ENCODE assay signal across 1 cellular context in genomic region chr6:37459981-37460800, GRCh38.
TF ChIP-seq lines count a peak whose summit lies in the region.

No MANE protein-coding gene starts in this region.

TF ChIP-seq in K562, 482 proteins besides CTCF, POLR2A, EP300 and RAD21 (continued from another document and continues in another):
- TF ChIP-seq, protein P1, sequence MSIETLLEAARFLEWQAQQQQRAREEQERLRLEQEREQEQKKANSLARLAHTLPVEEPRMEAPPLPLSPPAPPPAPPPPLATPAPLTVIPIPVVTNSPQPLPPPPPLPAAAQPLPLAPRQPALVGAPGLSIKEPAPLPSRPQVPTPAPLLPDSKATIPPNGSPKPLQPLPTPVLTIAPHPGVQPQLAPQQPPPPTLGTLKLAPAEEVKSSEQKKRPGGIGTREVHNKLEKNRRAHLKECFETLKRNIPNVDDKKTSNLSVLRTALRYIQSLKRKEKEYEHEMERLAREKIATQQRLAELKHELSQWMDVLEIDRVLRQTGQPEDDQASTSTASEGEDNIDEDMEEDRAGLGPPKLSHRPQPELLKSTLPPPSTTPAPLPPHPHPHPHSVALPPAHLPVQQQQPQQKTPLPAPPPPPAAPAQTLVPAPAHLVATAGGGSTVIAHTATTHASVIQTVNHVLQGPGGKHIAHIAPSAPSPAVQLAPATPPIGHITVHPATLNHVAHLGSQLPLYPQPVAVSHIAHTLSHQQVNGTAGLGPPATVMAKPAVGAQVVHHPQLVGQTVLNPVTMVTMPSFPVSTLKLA (conservative IDR thresholded peaks at IDR 0.05): peak; percentile 22 to 65; a peak in 2 of 4 replicates
- TF ChIP-seq ZFP36 (IDR thresholded peaks at IDR 0.05; ENCODE audit: low read depth, low read length, partially characterized antibody): peak; percentile 30
- 0 out of 2 replicates have a peak, but pooled peaks have one; percentile 52 for TF ChIP-seq CCAR2 (IDR thresholded peaks at IDR 0.05; ENCODE audit: low read depth, low read length)
- peak; percentile 86 for TF ChIP-seq XRCC5 (IDR thresholded peaks at IDR 0.05; ENCODE audit: low read depth, low read length)
- no peak for TF ChIP-seq RBM22 (IDR thresholded peaks at IDR 0.05; ENCODE audit: low read depth, low read length, poor library complexity, severe bottlenecking)
- peak; percentile 95 for TF ChIP-seq NFIC (IDR thresholded peaks at IDR 0.05)
- TF ChIP-seq ETS1 (conservative IDR thresholded peaks at IDR 0.05; ENCODE audit: control insufficient read depth, low read depth, low read length): peak; percentile 94; the same call in 1 of the 2 replicates
- peak; percentile 40 to 50; a peak in 1 of 4 replicates for TF ChIP-seq TEAD1 (CRISPR knock-in tag; IDR thresholded peaks at IDR 0.05)
- TF ChIP-seq MTA1 (IDR thresholded peaks at IDR 0.05; ENCODE audit: borderline replicate concordance): no peak
- peak; percentile 98 for TF ChIP-seq TAL1 (IDR thresholded peaks at IDR 0.05)
- peak; percentile 94 for TF ChIP-seq SMARCE1 (IDR thresholded peaks at IDR 0.05)
- TF ChIP-seq, protein P2, sequence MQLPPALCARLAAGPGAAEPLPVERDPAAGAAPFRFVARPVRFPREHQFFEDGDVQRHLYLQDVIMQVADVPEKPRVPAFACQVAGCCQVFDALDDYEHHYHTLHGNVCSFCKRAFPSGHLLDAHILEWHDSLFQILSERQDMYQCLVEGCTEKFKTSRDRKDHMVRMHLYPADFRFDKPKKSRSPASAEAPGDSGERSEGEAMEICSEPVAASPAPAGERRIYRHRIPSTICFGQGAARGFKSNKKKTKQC (CRISPR knock-in tag; IDR thresholded peaks at IDR 0.05): no peak
- no peak for TF ChIP-seq ATF1 (CRISPR knock-in tag; IDR thresholded peaks at IDR 0.05)
- TF ChIP-seq ATF1 (tag; IDR thresholded peaks at IDR 0.05): peak; percentile 69
- peak; percentile 92 for TF ChIP-seq MYNN (IDR thresholded peaks at IDR 0.05)
- no peak for TF ChIP-seq MYNN (CRISPR knock-in tag; IDR thresholded peaks at IDR 0.05)
- TF ChIP-seq MAFK (IDR thresholded peaks at IDR 0.05; ENCODE audit: low read length): peak; percentile 34; the same call in 1 of the 2 replicates
- TF ChIP-seq MEIS2 (IDR thresholded peaks at IDR 0.05; ENCODE audit: partially characterized antibody): peak; percentile 71
- peak; percentile 83 for TF ChIP-seq CREM (IDR thresholded peaks at IDR 0.05; ENCODE audit: low read depth)
- TF ChIP-seq PKNOX1 (IDR thresholded peaks at IDR 0.05): peak; percentile 87
- TF ChIP-seq ARID1B (IDR thresholded peaks at IDR 0.05): peak; percentile 98
- peak; percentile 73; the same call in 1 of the 2 replicates for TF ChIP-seq ARID3A (IDR thresholded peaks at IDR 0.05; ENCODE audit: borderline replicate concordance, low read depth, low read length)
- TF ChIP-seq CXXC5 (CRISPR knock-in tag; IDR thresholded peaks at IDR 0.05): peak; percentile 92
- no peak for TF ChIP-seq MCM5 (IDR thresholded peaks at IDR 0.05; ENCODE audit: low read depth)
- TF ChIP-seq, protein P3, sequence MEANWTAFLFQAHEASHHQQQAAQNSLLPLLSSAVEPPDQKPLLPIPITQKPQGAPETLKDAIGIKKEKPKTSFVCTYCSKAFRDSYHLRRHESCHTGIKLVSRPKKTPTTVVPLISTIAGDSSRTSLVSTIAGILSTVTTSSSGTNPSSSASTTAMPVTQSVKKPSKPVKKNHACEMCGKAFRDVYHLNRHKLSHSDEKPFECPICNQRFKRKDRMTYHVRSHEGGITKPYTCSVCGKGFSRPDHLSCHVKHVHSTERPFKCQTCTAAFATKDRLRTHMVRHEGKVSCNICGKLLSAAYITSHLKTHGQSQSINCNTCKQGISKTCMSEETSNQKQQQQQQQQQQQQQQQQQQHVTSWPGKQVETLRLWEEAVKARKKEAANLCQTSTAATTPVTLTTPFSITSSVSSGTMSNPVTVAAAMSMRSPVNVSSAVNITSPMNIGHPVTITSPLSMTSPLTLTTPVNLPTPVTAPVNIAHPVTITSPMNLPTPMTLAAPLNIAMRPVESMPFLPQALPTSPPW (CRISPR knock-in tag; IDR thresholded peaks at IDR 0.05): peak; percentile 96
- peak; percentile 49; the same call in 1 of the 2 replicates for TF ChIP-seq RB1 (IDR thresholded peaks at IDR 0.05; ENCODE audit: low read depth)
- TF ChIP-seq ATF7 (IDR thresholded peaks at IDR 0.05): peak; percentile 64; the same call in 1 of the 2 replicates
- peak; percentile 48 to 90; a peak in 3 of 4 replicates for TF ChIP-seq SIN3A (IDR thresholded peaks at IDR 0.05; ENCODE audit: borderline replicate concordance in 2 of 2, control insufficient read depth in 1 of 2, low read depth in 2 of 2, low read length in 2 of 2)
- peak; percentile 84 to 95; a peak in 3 of 4 replicates for TF ChIP-seq RCOR1 (IDR thresholded peaks at IDR 0.05; ENCODE audit: borderline replicate concordance in 1 of 2, low read depth in 2 of 2, low read length in 2 of 2)
- 0 out of 2 replicates have a peak, but pooled peaks have one; percentile 16 for TF ChIP-seq TOE1 (IDR thresholded peaks at IDR 0.05; ENCODE audit: borderline replicate concordance)
- TF ChIP-seq TOE1 (CRISPR knock-in tag; IDR thresholded peaks at IDR 0.05; ENCODE audit: borderline replicate concordance, low read depth): no peak
- TF ChIP-seq, protein P4, sequence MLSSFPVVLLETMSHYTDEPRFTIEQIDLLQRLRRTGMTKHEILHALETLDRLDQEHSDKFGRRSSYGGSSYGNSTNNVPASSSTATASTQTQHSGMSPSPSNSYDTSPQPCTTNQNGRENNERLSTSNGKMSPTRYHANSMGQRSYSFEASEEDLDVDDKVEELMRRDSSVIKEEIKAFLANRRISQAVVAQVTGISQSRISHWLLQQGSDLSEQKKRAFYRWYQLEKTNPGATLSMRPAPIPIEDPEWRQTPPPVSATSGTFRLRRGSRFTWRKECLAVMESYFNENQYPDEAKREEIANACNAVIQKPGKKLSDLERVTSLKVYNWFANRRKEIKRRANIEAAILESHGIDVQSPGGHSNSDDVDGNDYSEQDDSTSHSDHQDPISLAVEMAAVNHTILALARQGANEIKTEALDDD (IDR thresholded peaks at IDR 0.05): peak; percentile 65; the same call in 1 of the 2 replicates
- TF ChIP-seq SRSF1 (IDR thresholded peaks at IDR 0.05; ENCODE audit: low read depth, low read length): no peak
- no peak for TF ChIP-seq ZBTB12 (CRISPR knock-in tag; IDR thresholded peaks at IDR 0.05)
- TF ChIP-seq MBD2 (IDR thresholded peaks at IDR 0.05; ENCODE audit: borderline replicate concordance, low read depth): peak; percentile 76
- peak; percentile 62; the same call in 1 of the 2 replicates for TF ChIP-seq ZNF134 (CRISPR knock-in tag; conservative IDR thresholded peaks at IDR 0.05)
- TF ChIP-seq ZNF217 (CRISPR knock-in tag; IDR thresholded peaks at IDR 0.05): no peak
- TF ChIP-seq JUND (IDR thresholded peaks at IDR 0.05; ENCODE audit: borderline replicate concordance, low read depth, low read length): peak; percentile 76
- peak; percentile 69; the same call in 1 of the 3 replicates for TF ChIP-seq JUND (tag; IDR thresholded peaks at IDR 0.05; ENCODE audit: borderline replicate concordance, low read depth, low read length)
- peak in 1 of 2 experiments; percentile 93; a peak in 2 of 3 replicates for TF ChIP-seq CBX3 (IDR thresholded peaks at IDR 0.05; ENCODE audit: borderline replicate concordance in 1 of 2, low read length in 2 of 2)
- TF ChIP-seq RUNX1 (IDR thresholded peaks at IDR 0.05; ENCODE audit: low read depth): peak; percentile 88; the same call in 1 of the 2 replicates
- TF ChIP-seq ZNF316 (IDR thresholded peaks at IDR 0.05): no peak
- TF ChIP-seq, protein P5, sequence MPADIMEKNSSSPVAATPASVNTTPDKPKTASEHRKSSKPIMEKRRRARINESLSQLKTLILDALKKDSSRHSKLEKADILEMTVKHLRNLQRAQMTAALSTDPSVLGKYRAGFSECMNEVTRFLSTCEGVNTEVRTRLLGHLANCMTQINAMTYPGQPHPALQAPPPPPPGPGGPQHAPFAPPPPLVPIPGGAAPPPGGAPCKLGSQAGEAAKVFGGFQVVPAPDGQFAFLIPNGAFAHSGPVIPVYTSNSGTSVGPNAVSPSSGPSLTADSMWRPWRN (IDR thresholded peaks at IDR 0.05; ENCODE audit: low read depth): peak; percentile 65
- peak; percentile 97 for TF ChIP-seq SMARCB1 (IDR thresholded peaks at IDR 0.05; ENCODE audit: insufficient read length, low read depth)
- TF ChIP-seq NFE2L1 (tag; IDR thresholded peaks at IDR 0.05; ENCODE audit: borderline replicate concordance, low read depth): no peak
- TF ChIP-seq ZNF766 (CRISPR knock-in tag; conservative IDR thresholded peaks at IDR 0.05): peak; percentile 68; the same call in 1 of the 2 replicates
- TF ChIP-seq ETV5 (CRISPR knock-in tag; IDR thresholded peaks at IDR 0.05; ENCODE audit: low read depth): peak; percentile 64; the same call in 1 of the 2 replicates
- TF ChIP-seq, protein P6, sequence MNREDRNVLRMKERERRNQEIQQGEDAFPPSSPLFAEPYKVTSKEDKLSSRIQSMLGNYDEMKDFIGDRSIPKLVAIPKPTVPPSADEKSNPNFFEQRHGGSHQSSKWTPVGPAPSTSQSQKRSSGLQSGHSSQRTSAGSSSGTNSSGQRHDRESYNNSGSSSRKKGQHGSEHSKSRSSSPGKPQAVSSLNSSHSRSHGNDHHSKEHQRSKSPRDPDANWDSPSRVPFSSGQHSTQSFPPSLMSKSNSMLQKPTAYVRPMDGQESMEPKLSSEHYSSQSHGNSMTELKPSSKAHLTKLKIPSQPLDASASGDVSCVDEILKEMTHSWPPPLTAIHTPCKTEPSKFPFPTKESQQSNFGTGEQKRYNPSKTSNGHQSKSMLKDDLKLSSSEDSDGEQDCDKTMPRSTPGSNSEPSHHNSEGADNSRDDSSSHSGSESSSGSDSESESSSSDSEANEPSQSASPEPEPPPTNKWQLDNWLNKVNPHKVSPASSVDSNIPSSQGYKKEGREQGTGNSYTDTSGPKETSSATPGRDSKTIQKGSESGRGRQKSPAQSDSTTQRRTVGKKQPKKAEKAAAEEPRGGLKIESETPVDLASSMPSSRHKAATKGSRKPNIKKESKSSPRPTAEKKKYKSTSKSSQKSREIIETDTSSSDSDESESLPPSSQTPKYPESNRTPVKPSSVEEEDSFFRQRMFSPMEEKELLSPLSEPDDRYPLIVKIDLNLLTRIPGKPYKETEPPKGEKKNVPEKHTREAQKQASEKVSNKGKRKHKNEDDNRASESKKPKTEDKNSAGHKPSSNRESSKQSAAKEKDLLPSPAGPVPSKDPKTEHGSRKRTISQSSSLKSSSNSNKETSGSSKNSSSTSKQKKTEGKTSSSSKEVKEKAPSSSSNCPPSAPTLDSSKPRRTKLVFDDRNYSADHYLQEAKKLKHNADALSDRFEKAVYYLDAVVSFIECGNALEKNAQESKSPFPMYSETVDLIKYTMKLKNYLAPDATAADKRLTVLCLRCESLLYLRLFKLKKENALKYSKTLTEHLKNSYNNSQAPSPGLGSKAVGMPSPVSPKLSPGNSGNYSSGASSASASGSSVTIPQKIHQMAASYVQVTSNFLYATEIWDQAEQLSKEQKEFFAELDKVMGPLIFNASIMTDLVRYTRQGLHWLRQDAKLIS (CRISPR knock-in tag; IDR thresholded peaks at IDR 0.05): 0 out of 2 replicates have a peak, but pooled peaks have one; percentile 68
- TF ChIP-seq E2F5 (CRISPR knock-in tag; IDR thresholded peaks at IDR 0.05): no peak
- peak; percentile 95 to 100 for TF ChIP-seq MAZ (CRISPR knock-in tag; conservative IDR thresholded peaks at IDR 0.05 in 1 of 2, IDR thresholded peaks at IDR 0.05 in 1 of 2)
- TF ChIP-seq ZNF384 (IDR thresholded peaks at IDR 0.05; ENCODE audit: low read depth, low read length): peak; percentile 76
- peak; percentile 75 for TF ChIP-seq CREB1 (IDR thresholded peaks at IDR 0.05)
- TF ChIP-seq CREB1 (CRISPR knock-in tag; IDR thresholded peaks at IDR 0.05): peak; percentile 49; the same call in 1 of the 2 replicates
- 0 out of 2 replicates have a peak, but pooled peaks have one; percentile 27 for TF ChIP-seq MECOM (CRISPR knock-in tag; IDR thresholded peaks at IDR 0.05)
